9 cellular contexts compared by ENCODE assay signal in genomic region chr11:2389344-2390026, GRCh38. TPM values are rescaled to one million over a fixed set of nuclear protein-coding genes. Genes with fewer than 3 reads are reported as not detected.
A peak's percentile ranks its signal among the peaks of the same experiment; 100 is the strongest.
DNase-seq lines count a peak whose midpoint lies in the region; ATAC-seq and TF ChIP-seq lines count a peak whose summit lies in the region.
"Had no signal": no experiment of that assay in that cellular context is flagged by ENCODE, and none has a peak within 500 bp of the region (broad histone marks: within the 10 kb centered on the region; RNA-seq: fewer than 3 reads in every experiment).

No MANE protein-coding gene starts in this region.

- peak overlapping the region; percentile 88 for H3K27ac Mint-ChIP-seq in central memory CD8-positive, alpha-beta T cell (ENCODE audit: low read depth)
- H3K27ac Mint-ChIP-seq in natural killer cell treated with Interleukin-12 subunit alpha and Interleukin-12 subunit beta and Interleukin-15 and Interleukin-18, amount 100 ng/mL, for 72 hours, result peak overlapping the region; percentile 55 to 78

- H3K9ac ChIP-seq in smooth muscle cell (ENCODE audit: low read depth), result no peak overlapping the region

- DNase-seq in AG10803 (ENCODE audit: low read depth) (no peak), NCI-H774 (lab: John Stamatoyannopoulos, UW) (no peak), globus pallidus (ENCODE audit: low spot score) (no peak), smooth muscle cell (lab: John Stamatoyannopoulos, UW; ENCODE audit: unreplicated experiment) (no peak)
- no peak for DNase-seq in central memory CD8-positive, alpha-beta T cell (ENCODE audit: low spot score in 2 of 2)
- no peak for DNase-seq in natural killer cell treated with Interleukin-12 subunit alpha and Interleukin-12 subunit beta and Interleukin-15 and Interleukin-18, amount 100 ng/mL, for 72 hours (ENCODE audit: low spot score)
- DNase-seq in stimulated activated CD4-positive, alpha-beta T cell treated with anti-CD3 and anti-CD28 coated beads, Interleukin-4, amount 100 ng/mL, for 4 hours, result no peak
- DNase-seq: DMS79 treated with DMSO at 0.1 percent for 48 hours had no signal

- peaks cover 70% of the 10 kb centered on the region for H3K79me2 ChIP-seq in smooth muscle cell (ENCODE audit: low read depth)

- H3K9me3 ChIP-seq in HEK293 (ENCODE audit: control insufficient read depth, insufficient read depth, low read depth, low read length) (no peaks in the 10 kb centered on the region), smooth muscle cell (replicated peaks; ENCODE audit: low read depth) (no peaks in the 10 kb centered on the region)

- no peaks in the 10 kb centered on the region for H3K9me3 Mint-ChIP-seq in central memory CD8-positive, alpha-beta T cell
- H3K9me3 Mint-ChIP-seq in natural killer cell treated with Interleukin-12 subunit alpha and Interleukin-12 subunit beta and Interleukin-15 and Interleukin-18, amount 100 ng/mL, for 72 hours, result no peaks in the 10 kb centered on the region

- peaks cover 40% of the 10 kb centered on the region for H3K4me1 Mint-ChIP-seq in central memory CD8-positive, alpha-beta T cell
- H3K4me1 Mint-ChIP-seq in natural killer cell treated with Interleukin-12 subunit alpha and Interleukin-12 subunit beta and Interleukin-15 and Interleukin-18, amount 100 ng/mL, for 72 hours (ENCODE audit: low read depth in 2 of 2), result peaks cover 22 to 39% of the 10 kb centered on the region in 2 donors

- no peaks in the 10 kb centered on the region for H3F3A ChIP-seq in smooth muscle cell (ENCODE audit: low read depth)

- no peak overlapping the region for H3K27ac ChIP-seq in HEK293 (ENCODE audit: extremely low read depth, low read depth, low read length)
- no peak overlapping the region for H3K27ac ChIP-seq in smooth muscle cell (ENCODE audit: low read depth)

- 70% methylated on average over 10 of the region's 14 CpGs for WGBS in smooth muscle cell (ENCODE audit: low lambda C conversion rate)

- no peaks in the 10 kb centered on the region for H3K4me1 ChIP-seq in HEK293 (ENCODE audit: control insufficient read depth, insufficient read depth, low read length)
- H3K4me1 ChIP-seq in smooth muscle cell (ENCODE audit: low read depth), result no peaks in the 10 kb centered on the region

- POLR2A ChIA-PET in HEK293 (lab: Yijun Ruan, JAX), result interaction anchor here (1.9 kb wide), 2 partner anchors 12 to 13 kb away, joined by 13 to 15 read pairs; partner anchors contain the start of gene CD81

- H2AFZ ChIP-seq in smooth muscle cell (ENCODE audit: low read depth), result no peak overlapping the region

- peak overlapping the region; percentile 68 for H3K4me3 Mint-ChIP-seq in central memory CD8-positive, alpha-beta T cell
- peak overlapping the region; percentile 30 for H3K4me3 Mint-ChIP-seq in natural killer cell treated with Interleukin-12 subunit alpha and Interleukin-12 subunit beta and Interleukin-15 and Interleukin-18, amount 100 ng/mL, for 72 hours

- H3K4me3 ChIP-seq in AG10803 (ENCODE audit: low read length) (no peak overlapping the region), HEK293 (ENCODE audit: low read depth, low read length) (no peak overlapping the region), smooth muscle cell (no peak overlapping the region)

- H3K36me3 ChIP-seq in HEK293 (ENCODE audit: control insufficient read depth in 2 of 2, insufficient read depth in 1 of 2, low read length in 2 of 2) (peaks cover 0 to 85% of the 10 kb centered on the region in 2 experiments; a peak in 1 of 3 replicates), smooth muscle cell (ENCODE audit: low read depth) (no peaks in the 10 kb centered on the region)

- H3K27me3 ChIP-seq in smooth muscle cell (ENCODE audit: low read depth), result no peaks in the 10 kb centered on the region

- no peak for ATAC-seq in central memory CD8-positive, alpha-beta T cell (replicated peaks; ENCODE audit: extremely low read depth, poor library complexity, severe bottlenecking)
- no peak for ATAC-seq in natural killer cell treated with Interleukin-12 subunit alpha and Interleukin-12 subunit beta and Interleukin-15 and Interleukin-18, amount 100 ng/mL, for 72 hours

- H3K36me3 Mint-ChIP-seq in central memory CD8-positive, alpha-beta T cell (ENCODE audit: insufficient read depth), result peaks cover 48% of the 10 kb centered on the region
- H3K36me3 Mint-ChIP-seq in natural killer cell treated with Interleukin-12 subunit alpha and Interleukin-12 subunit beta and Interleukin-15 and Interleukin-18, amount 100 ng/mL, for 72 hours, result no peaks in the 10 kb centered on the region

- no peaks in the 10 kb centered on the region for H3K27me3 Mint-ChIP-seq in central memory CD8-positive, alpha-beta T cell
- no peaks in the 10 kb centered on the region for H3K27me3 Mint-ChIP-seq in natural killer cell treated with Interleukin-12 subunit alpha and Interleukin-12 subunit beta and Interleukin-15 and Interleukin-18, amount 100 ng/mL, for 72 hours

- H3K4me2 ChIP-seq in smooth muscle cell, result no peak overlapping the region

- TF ChIP-seq CTCF in AG10803 (conservative IDR thresholded peaks at IDR 0.05; ENCODE audit: low read length) (peak; percentile 14; the same call in 1 of the 2 replicates), HEK293 (tag by site-specific recombination; IDR thresholded peaks at IDR 0.05) (no peak), smooth muscle cell (IDR thresholded peaks at IDR 0.05; ENCODE audit: borderline replicate concordance, insufficient read depth, poor library complexity, severe bottlenecking) (no peak)

- H4K20me1 ChIP-seq in smooth muscle cell (ENCODE audit: low read depth), result peaks cover 100% of the 10 kb centered on the region

- CTCF ChIA-PET in HEK293 (lab: Yijun Ruan, JAX), result no interaction called here

TF ChIP-seq in HEK293, 187 proteins besides CTCF, POLR2A, EP300 and RAD21:
- TF ChIP-seq GLIS2 (tag by site-specific recombination; IDR thresholded peaks at IDR 0.05) (peak; percentile 34; the same call in 1 of the 2 replicates), ZSCAN16 (tag by site-specific recombination; IDR thresholded peaks at IDR 0.05) (no peak), ZBTB10 (tag by site-specific recombination; IDR thresholded peaks at IDR 0.05) (peak; percentile 60)

RNA-seq across cellular contexts. Expression of gene TSSC4, which starts 11.1 kb away (rescaled TPM):
- total RNA-seq in natural killer cell treated with Interleukin-12 subunit alpha and Interleukin-12 subunit beta and Interleukin-15 and Interleukin-18, amount 100 ng/mL, for 72 hours, result 10 to 100 TPM; 66.0 to 98.2 TPM
- 27.7 and 32.5 TPM in 2 replicates for total RNA-seq in smooth muscle cell
- 80.2 and 82.3 TPM in 2 replicates for polyA plus RNA-seq in smooth muscle cell

RNA-seq across cellular contexts. Expression of gene CD81, which starts 12.4 kb away (rescaled TPM):
- 100 to 1,000 TPM; 306 to 322 TPM for total RNA-seq in natural killer cell treated with Interleukin-12 subunit alpha and Interleukin-12 subunit beta and Interleukin-15 and Interleukin-18, amount 100 ng/mL, for 72 hours
- total RNA-seq in smooth muscle cell, result 191 and 219 TPM in 2 replicates
- 519 and 543 TPM in 2 replicates for polyA plus RNA-seq in smooth muscle cell

RNA-seq across cellular contexts. Expression of gene TRPM5, which starts 54.8 kb away (rescaled TPM):
- total RNA-seq in natural killer cell treated with Interleukin-12 subunit alpha and Interleukin-12 subunit beta and Interleukin-15 and Interleukin-18, amount 100 ng/mL, for 72 hours, result not detected
- total RNA-seq in smooth muscle cell, result not detected in 2 replicates
- 0.06 TPM in 1 of 2 replicates, not detected in the other for polyA plus RNA-seq in smooth muscle cell

RNA-seq across cellular contexts. Expression of gene KCNQ1, which starts 55.3 kb away (rescaled TPM):
- 1 to 10 TPM in 1 of 2 donors, under 1 TPM in 1; 0.19 to 1.4 TPM for total RNA-seq in natural killer cell treated with Interleukin-12 subunit alpha and Interleukin-12 subunit beta and Interleukin-15 and Interleukin-18, amount 100 ng/mL, for 72 hours
- total RNA-seq in smooth muscle cell, result 0.45 and 2.3 TPM in 2 replicates
- polyA plus RNA-seq in smooth muscle cell, result 1.3 and 2.8 TPM in 2 replicates
